Comparison of ENCODE assay signal across 12 cellular contexts in the genomic region with DNA sequence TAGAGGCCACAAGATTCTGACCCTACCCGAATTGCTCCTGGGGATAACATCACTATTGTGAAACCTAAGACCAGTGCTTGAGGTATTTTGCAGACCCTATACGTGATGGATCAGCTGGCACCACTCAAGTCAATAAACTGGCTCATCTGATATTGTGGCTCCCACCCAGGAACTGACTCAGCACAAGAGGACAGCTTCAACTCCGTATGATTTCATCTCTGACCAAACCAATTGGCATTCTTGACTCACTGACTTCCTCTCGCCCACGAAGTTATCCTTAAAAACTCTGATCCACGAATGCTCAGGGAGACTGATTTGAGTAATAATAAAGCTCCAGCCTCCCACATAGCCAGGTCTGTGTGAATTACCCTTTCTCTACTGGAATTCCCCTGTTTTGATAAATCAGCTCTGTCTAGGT.
DNase-seq lines count a peak whose midpoint lies in the region; ATAC-seq and FAIRE-seq lines count a peak whose summit lies in the region.
"Had no signal": no experiment of that assay in that cellular context is flagged by ENCODE, and none has a peak within 500 bp of the region (broad histone marks: within the 10 kb centered on the region; RNA-seq: fewer than 3 reads in every experiment).

No MANE protein-coding gene starts in this region.

- no peak overlapping the region for H3K27ac Mint-ChIP-seq in activated naive CD4-positive, alpha-beta T cell treated with anti-CD3 and anti-CD28 coated beads, Interleukin-2, amount 50 U/mL, for 72 hours
- H3K27ac Mint-ChIP-seq in stimulated activated naive CD8-positive, alpha-beta T cell treated with anti-CD3 and anti-CD28 coated beads, Interleukin-15, amount 100 ng/mL, for 72 hours: no peak overlapping the region
- H3K27ac Mint-ChIP-seq: B cell had no signal

- no peak overlapping the region for H3K4me3 Mint-ChIP-seq in stimulated activated naive CD8-positive, alpha-beta T cell treated with anti-CD3 and anti-CD28 coated beads, Interleukin-15, amount 100 ng/mL, for 72 hours
- H3K4me3 Mint-ChIP-seq: B cell had no signal

- no peaks in the 10 kb centered on the region for H3K36me3 Mint-ChIP-seq in activated naive CD4-positive, alpha-beta T cell treated with anti-CD3 and anti-CD28 coated beads, Interleukin-2, amount 50 U/mL, for 72 hours

- H3K9me3 Mint-ChIP-seq in activated naive CD4-positive, alpha-beta T cell treated with anti-CD3 and anti-CD28 coated beads, Interleukin-2, amount 50 U/mL, for 72 hours: no peaks in the 10 kb centered on the region
- H3K9me3 Mint-ChIP-seq in stimulated activated naive CD8-positive, alpha-beta T cell treated with anti-CD3 and anti-CD28 coated beads, Interleukin-15, amount 100 ng/mL, for 72 hours: no peaks in the 10 kb centered on the region

- H3K4me1 Mint-ChIP-seq in stimulated activated naive CD8-positive, alpha-beta T cell treated with anti-CD3 and anti-CD28 coated beads, Interleukin-15, amount 100 ng/mL, for 72 hours: no peaks in the 10 kb centered on the region
- H3K4me1 Mint-ChIP-seq: B cell had no signal

- peaks cover 9% of the 10 kb centered on the region for H3K27me3 Mint-ChIP-seq in stimulated activated naive CD8-positive, alpha-beta T cell treated with anti-CD3 and anti-CD28 coated beads, Interleukin-15, amount 100 ng/mL, for 72 hours
- H3K27me3 Mint-ChIP-seq: B cell had no signal

- DNase-seq in activated naive CD4-positive, alpha-beta T cell treated with anti-CD3 and anti-CD28 coated beads, Interleukin-2, amount 50 U/mL, for 72 hours (ENCODE audit: low spot score in 2 of 2): no peak
- DNase-seq in activated naive CD4-positive, alpha-beta T cell (lab: John Stamatoyannopoulos, UW): no peak
- DNase-seq in RCC 7860 (ENCODE audit: low spot score) (peak; percentile 96), fibroblast of gingiva (ENCODE audit: low read depth) (peak; percentile 93)
- DNase-seq in stimulated activated naive CD8-positive, alpha-beta T cell treated with anti-CD3 and anti-CD28 coated beads, Interleukin-15, amount 100 ng/mL, for 72 hours: no peak
- DNase-seq: cortex of kidney, NCI-H1694, right cardiac atrium had no signal

- peak; percentile 95 for FAIRE-seq in RCC 7860 (lab: Jason Lieb, UNC)

- ATAC-seq in activated naive CD4-positive, alpha-beta T cell treated with anti-CD3 and anti-CD28 coated beads, Interleukin-2, amount 50 U/mL, for 72 hours: peak; percentile 33 to 66
- ATAC-seq in stimulated activated naive CD8-positive, alpha-beta T cell treated with anti-CD3 and anti-CD28 coated beads, Interleukin-15, amount 100 ng/mL, for 72 hours: peak; percentile 35
- ATAC-seq in GM18861 (IDR thresholded peaks at IDR 0.05; ENCODE audit: unreplicated experiment): no peak
- no peak for ATAC-seq in HG03108 (IDR thresholded peaks at IDR 0.05; ENCODE audit: unreplicated experiment)
- ATAC-seq in HG02852 (IDR thresholded peaks at IDR 0.05; ENCODE audit: unreplicated experiment): no peak
- ATAC-seq: right cardiac atrium had no signal

Comparison
In these comparisons a context has a peak if more than half of its experiments do, and no peak if none do; other contexts are left out.
1. ATAC-seq: peak in activated naive CD4-positive, alpha-beta T cell treated with anti-CD3 and anti-CD28 coated beads, Interleukin-2, amount 50 U/mL, for 72 hours (2 of 2) and stimulated activated naive CD8-positive, alpha-beta T cell treated with anti-CD3 and anti-CD28 coated beads, Interleukin-15, amount 100 ng/mL, for 72 hours (single experiment); none in GM18861 (single experiment), HG03108 (single experiment) and HG02852 (single experiment).
2. DNase-seq: peak in RCC 7860 (single experiment) and fibroblast of gingiva (single experiment); none in activated naive CD4-positive, alpha-beta T cell treated with anti-CD3 and anti-CD28 coated beads, Interleukin-2, amount 50 U/mL, for 72 hours (0 of 2), activated naive CD4-positive, alpha-beta T cell (0 of 4) and stimulated activated naive CD8-positive, alpha-beta T cell treated with anti-CD3 and anti-CD28 coated beads, Interleukin-15, amount 100 ng/mL, for 72 hours (0 of 2).